In the genomic region with DNA sequence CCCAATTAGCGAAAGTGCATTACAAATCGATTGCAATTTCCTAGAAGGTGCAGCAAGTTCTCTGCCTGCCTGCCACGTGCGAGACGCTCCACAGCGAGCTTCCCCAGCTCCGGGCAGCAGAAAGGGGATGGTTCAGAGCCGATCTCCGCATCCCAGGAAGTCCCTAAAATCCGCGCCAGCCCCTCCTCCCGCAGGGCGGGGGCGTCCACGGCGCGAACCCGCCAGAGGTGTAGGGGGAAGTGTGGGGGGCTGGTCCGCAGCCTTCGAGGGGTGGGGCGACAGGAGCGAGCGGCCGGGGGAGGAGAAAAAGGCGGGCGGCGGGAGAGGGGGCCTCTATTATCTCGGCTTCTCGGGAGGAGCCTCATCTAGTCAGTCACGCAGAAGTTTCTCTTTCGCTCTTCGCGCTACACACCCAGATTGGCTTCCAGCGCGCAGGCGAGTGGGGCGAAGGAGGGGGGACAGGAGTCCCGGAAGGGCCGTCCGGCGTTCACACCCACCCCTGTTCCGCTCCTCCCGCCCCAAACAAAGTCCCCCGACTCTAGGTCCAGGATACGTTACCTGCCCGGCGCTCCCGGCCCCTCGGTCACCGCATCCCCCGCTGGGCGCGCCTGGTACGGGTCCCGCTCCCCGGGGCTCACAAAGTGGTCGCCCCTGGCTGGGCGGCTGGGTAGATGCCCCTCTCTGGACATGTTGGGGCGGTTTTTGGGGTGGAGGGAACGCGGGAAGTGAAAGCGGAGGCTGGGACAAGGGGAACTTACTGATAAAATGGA, we compare ENCODE assay signal across 1 cellular context.
TF ChIP-seq lines count a peak whose summit lies in the region.

No MANE protein-coding gene starts in this region.

TF ChIP-seq in K562, 482 proteins besides CTCF, POLR2A, EP300 and RAD21 (continued from another document and continues in another):
- TF ChIP-seq, protein P1, sequence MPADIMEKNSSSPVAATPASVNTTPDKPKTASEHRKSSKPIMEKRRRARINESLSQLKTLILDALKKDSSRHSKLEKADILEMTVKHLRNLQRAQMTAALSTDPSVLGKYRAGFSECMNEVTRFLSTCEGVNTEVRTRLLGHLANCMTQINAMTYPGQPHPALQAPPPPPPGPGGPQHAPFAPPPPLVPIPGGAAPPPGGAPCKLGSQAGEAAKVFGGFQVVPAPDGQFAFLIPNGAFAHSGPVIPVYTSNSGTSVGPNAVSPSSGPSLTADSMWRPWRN (IDR thresholded peaks at IDR 0.05; ENCODE audit: low read depth) = no peak; the same call in none of the 2 replicates
- TF ChIP-seq, protein P2, sequence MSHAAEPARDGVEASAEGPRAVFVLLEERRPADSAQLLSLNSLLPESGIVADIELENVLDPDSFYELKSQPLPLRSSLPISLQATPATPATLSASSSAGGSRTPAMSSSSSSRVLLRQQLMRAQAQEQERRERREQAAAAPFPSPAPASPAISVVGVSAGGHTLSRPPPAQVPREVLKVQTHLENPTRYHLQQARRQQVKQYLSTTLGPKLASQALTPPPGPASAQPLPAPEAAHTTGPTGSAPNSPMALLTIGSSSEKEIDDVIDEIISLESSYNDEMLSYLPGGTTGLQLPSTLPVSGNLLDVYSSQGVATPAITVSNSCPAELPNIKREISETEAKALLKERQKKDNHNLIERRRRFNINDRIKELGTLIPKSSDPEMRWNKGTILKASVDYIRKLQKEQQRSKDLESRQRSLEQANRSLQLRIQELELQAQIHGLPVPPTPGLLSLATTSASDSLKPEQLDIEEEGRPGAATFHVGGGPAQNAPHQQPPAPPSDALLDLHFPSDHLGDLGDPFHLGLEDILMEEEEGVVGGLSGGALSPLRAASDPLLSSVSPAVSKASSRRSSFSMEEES (CRISPR knock-in tag; IDR thresholded peaks at IDR 0.05) = no peak
- no peak for TF ChIP-seq C11orf30 (IDR thresholded peaks at IDR 0.05; ENCODE audit: low read depth)
- no peak for TF ChIP-seq MTF1 (CRISPR knock-in tag; IDR thresholded peaks at IDR 0.05; ENCODE audit: borderline replicate concordance)
- TF ChIP-seq CTBP1 (IDR thresholded peaks at IDR 0.05; ENCODE audit: borderline replicate concordance) = peak; percentile 87
- peak; percentile 82 for TF ChIP-seq SAP30 (IDR thresholded peaks at IDR 0.05; ENCODE audit: borderline replicate concordance, insufficient read depth, low read depth, low read length, poor library complexity, severe bottlenecking)
- TF ChIP-seq, protein P3, sequence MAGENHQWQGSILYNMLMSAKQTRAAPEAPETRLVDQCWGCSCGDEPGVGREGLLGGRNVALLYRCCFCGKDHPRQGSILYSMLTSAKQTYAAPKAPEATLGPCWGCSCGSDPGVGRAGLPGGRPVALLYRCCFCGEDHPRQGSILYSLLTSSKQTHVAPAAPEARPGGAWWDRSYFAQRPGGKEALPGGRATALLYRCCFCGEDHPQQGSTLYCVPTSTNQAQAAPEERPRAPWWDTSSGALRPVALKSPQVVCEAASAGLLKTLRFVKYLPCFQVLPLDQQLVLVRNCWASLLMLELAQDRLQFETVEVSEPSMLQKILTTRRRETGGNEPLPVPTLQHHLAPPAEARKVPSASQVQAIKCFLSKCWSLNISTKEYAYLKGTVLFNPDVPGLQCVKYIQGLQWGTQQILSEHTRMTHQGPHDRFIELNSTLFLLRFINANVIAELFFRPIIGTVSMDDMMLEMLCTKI (IDR thresholded peaks at IDR 0.05; ENCODE audit: partially characterized antibody) = no peak
- peak in 1 of 2 experiments; percentile 75; a peak in 1 of 3 replicates for TF ChIP-seq CBX3 (IDR thresholded peaks at IDR 0.05; ENCODE audit: borderline replicate concordance in 1 of 2, low read length in 2 of 2)
- no peak for TF ChIP-seq ZNF444 (CRISPR knock-in tag; IDR thresholded peaks at IDR 0.05)
- TF ChIP-seq CBFB (CRISPR knock-in tag; IDR thresholded peaks at IDR 0.05) = no peak
- no peak for TF ChIP-seq IFI16 (CRISPR knock-in tag; IDR thresholded peaks at IDR 0.05)
- TF ChIP-seq, protein P4, sequence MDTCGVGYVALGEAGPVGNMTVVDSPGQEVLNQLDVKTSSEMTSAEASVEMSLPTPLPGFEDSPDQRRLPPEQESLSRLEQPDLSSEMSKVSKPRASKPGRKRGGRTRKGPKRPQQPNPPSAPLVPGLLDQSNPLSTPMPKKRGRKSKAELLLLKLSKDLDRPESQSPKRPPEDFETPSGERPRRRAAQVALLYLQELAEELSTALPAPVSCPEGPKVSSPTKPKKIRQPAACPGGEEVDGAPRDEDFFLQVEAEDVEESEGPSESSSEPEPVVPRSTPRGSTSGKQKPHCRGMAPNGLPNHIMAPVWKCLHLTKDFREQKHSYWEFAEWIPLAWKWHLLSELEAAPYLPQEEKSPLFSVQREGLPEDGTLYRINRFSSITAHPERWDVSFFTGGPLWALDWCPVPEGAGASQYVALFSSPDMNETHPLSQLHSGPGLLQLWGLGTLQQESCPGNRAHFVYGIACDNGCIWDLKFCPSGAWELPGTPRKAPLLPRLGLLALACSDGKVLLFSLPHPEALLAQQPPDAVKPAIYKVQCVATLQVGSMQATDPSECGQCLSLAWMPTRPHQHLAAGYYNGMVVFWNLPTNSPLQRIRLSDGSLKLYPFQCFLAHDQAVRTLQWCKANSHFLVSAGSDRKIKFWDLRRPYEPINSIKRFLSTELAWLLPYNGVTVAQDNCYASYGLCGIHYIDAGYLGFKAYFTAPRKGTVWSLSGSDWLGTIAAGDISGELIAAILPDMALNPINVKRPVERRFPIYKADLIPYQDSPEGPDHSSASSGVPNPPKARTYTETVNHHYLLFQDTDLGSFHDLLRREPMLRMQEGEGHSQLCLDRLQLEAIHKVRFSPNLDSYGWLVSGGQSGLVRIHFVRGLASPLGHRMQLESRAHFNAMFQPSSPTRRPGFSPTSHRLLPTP (IDR thresholded peaks at IDR 0.05; ENCODE audit: borderline replicate concordance, extremely low read depth, insufficient read length) = no peak
- TF ChIP-seq, protein P5, sequence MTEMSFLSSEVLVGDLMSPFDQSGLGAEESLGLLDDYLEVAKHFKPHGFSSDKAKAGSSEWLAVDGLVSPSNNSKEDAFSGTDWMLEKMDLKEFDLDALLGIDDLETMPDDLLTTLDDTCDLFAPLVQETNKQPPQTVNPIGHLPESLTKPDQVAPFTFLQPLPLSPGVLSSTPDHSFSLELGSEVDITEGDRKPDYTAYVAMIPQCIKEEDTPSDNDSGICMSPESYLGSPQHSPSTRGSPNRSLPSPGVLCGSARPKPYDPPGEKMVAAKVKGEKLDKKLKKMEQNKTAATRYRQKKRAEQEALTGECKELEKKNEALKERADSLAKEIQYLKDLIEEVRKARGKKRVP (CRISPR knock-in tag; IDR thresholded peaks at IDR 0.05) = peak; percentile 65; the same call in 1 of the 2 replicates
- TF ChIP-seq NELFE (IDR thresholded peaks at IDR 0.05; ENCODE audit: insufficient read depth, insufficient read length) = no peak
- TF ChIP-seq, protein P6, sequence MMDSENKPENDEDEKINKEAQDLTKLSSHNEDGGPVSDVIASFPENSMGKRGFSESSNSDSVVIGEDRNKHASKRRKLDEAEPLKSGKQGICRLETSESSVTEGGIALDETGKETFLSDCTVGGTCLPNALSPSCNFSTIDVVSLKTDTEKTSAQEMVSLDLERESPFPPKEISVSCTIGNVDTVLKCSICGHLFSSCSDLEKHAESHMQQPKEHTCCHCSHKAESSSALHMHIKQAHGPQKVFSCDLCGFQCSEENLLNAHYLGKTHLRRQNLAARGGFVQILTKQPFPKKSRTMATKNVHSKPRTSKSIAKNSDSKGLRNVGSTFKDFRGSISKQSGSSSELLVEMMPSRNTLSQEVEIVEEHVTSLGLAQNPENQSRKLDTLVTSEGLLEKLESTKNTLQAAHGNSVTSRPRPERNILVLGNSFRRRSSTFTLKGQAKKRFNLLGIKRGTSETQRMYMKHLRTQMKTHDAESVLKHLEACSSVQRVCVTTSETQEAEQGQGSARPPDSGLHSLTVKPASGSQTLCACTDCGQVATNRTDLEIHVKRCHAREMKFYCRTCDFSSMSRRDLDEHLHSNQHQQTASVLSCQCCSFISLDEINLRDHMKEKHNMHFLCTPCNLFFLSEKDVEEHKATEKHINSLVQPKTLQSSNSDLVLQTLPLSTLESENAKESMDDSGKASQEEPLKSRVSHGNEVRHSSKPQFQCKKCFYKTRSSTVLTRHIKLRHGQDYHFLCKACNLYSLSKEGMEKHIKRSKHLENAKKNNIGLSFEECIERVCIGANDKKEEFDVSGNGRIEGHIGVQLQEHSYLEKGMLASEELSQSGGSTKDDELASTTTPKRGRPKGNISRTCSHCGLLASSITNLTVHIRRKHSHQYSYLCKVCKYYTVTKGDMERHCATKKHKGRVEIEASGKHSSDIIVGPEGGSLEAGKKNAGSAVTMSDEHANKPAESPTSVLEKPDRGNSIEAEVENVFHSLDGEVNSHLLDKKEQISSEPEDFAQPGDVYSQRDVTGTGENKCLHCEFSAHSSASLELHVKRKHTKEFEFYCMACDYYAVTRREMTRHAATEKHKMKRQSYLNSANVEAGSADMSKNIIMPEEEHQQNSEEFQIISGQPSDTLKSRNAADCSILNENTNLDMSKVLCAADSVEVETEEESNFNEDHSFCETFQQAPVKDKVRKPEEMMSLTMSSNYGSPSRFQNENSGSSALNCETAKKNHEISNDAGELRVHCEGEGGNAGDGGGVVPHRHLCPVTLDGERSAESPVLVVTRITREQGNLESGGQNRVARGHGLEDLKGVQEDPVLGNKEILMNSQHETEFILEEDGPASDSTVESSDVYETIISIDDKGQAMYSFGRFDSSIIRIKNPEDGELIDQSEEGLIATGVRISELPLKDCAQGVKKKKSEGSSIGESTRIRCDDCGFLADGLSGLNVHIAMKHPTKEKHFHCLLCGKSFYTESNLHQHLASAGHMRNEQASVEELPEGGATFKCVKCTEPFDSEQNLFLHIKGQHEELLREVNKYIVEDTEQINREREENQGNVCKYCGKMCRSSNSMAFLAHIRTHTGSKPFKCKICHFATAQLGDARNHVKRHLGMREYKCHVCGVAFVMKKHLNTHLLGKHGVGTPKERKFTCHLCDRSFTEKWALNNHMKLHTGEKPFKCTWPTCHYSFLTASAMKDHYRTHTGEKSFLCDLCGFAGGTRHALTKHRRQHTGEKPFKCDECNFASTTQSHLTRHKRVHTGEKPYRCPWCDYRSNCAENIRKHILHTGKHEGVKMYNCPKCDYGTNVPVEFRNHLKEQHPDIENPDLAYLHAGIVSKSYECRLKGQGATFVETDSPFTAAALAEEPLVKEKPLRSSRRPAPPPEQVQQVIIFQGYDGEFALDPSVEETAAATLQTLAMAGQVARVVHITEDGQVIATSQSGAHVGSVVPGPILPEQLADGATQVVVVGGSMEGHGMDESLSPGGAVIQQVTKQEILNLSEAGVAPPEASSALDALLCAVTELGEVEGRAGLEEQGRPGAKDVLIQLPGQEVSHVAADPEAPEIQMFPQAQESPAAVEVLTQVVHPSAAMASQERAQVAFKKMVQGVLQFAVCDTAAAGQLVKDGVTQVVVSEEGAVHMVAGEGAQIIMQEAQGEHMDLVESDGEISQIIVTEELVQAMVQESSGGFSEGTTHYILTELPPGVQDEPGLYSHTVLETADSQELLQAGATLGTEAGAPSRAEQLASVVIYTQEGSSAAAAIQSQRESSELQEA (IDR thresholded peaks at IDR 0.05; ENCODE audit: low read depth) = no peak
- peak; percentile 10 for TF ChIP-seq CREB1 (IDR thresholded peaks at IDR 0.05)
- TF ChIP-seq CREB1 (CRISPR knock-in tag; IDR thresholded peaks at IDR 0.05) = peak; percentile 45; the same call in 1 of the 2 replicates
- TF ChIP-seq TCF7 (IDR thresholded peaks at IDR 0.05; ENCODE audit: borderline replicate concordance) = no peak
- TF ChIP-seq ZBTB8A (IDR thresholded peaks at IDR 0.05; ENCODE audit: partially characterized antibody) = no peak
- no peak for TF ChIP-seq POU5F1 (IDR thresholded peaks at IDR 0.05; ENCODE audit: borderline replicate concordance, low read depth, low read length, partially characterized antibody)
- TF ChIP-seq CHCHD3 (CRISPR knock-in tag; IDR thresholded peaks at IDR 0.05) = no peak
- peak; percentile 7 to 59; a peak in 1 of 4 replicates for TF ChIP-seq SIN3A (IDR thresholded peaks at IDR 0.05; ENCODE audit: borderline replicate concordance in 2 of 2, control insufficient read depth in 1 of 2, low read depth in 2 of 2, low read length in 2 of 2)
- no peak for TF ChIP-seq TOE1 (IDR thresholded peaks at IDR 0.05; ENCODE audit: borderline replicate concordance)
- peak; percentile 30; the same call in 1 of the 2 replicates for TF ChIP-seq TOE1 (CRISPR knock-in tag; IDR thresholded peaks at IDR 0.05; ENCODE audit: borderline replicate concordance, low read depth)
- TF ChIP-seq, protein P7, sequence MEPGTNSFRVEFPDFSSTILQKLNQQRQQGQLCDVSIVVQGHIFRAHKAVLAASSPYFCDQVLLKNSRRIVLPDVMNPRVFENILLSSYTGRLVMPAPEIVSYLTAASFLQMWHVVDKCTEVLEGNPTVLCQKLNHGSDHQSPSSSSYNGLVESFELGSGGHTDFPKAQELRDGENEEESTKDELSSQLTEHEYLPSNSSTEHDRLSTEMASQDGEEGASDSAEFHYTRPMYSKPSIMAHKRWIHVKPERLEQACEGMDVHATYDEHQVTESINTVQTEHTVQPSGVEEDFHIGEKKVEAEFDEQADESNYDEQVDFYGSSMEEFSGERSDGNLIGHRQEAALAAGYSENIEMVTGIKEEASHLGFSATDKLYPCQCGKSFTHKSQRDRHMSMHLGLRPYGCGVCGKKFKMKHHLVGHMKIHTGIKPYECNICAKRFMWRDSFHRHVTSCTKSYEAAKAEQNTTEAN (CRISPR knock-in tag; IDR thresholded peaks at IDR 0.05) = 0 out of 2 replicates have a peak, but pooled peaks have one; percentile 59
- TF ChIP-seq SIN3B (IDR thresholded peaks at IDR 0.05; ENCODE audit: low read depth) = no peak
- TF ChIP-seq HLTF (IDR thresholded peaks at IDR 0.05) = no peak
- TF ChIP-seq, protein P8, sequence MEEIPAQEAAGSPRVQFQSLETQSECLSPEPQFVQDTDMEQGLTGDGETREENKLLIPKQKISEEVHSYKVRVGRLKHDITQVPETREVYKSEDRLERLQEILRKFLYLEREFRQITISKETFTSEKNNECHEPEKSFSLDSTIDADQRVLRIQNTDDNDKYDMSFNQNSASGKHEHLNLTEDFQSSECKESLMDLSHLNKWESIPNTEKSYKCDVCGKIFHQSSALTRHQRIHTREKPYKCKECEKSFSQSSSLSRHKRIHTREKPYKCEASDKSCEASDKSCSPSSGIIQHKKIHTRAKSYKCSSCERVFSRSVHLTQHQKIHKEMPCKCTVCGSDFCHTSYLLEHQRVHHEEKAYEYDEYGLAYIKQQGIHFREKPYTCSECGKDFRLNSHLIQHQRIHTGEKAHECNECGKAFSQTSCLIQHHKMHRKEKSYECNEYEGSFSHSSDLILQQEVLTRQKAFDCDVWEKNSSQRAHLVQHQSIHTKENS (CRISPR knock-in tag; IDR thresholded peaks at IDR 0.05) = no peak
